8 cellular contexts compared by ENCODE assay signal in genomic region chr4:6710282-6710681, GRCh38. TPM values are rescaled to one million over a fixed set of nuclear protein-coding genes. Genes with fewer than 3 reads are reported as not detected.
A peak's percentile ranks its signal among the peaks of the same experiment; 100 is the strongest.
DNase-seq lines count a peak whose midpoint lies in the region; ATAC-seq and TF ChIP-seq lines count a peak whose summit lies in the region.

No MANE protein-coding gene starts in this region.

- H3K27me3 Mint-ChIP-seq in MCF 10A (ENCODE audit: insufficient read depth, unreplicated experiment): no peaks in the 10 kb centered on the region

- peak; percentile 13 for ATAC-seq in HG03066 (IDR thresholded peaks at IDR 0.05; ENCODE audit: low read depth, unreplicated experiment)
- peak; percentile 2 for ATAC-seq in mucosa of descending colon
- no peak for ATAC-seq in HG02623 (IDR thresholded peaks at IDR 0.05; ENCODE audit: unreplicated experiment)

- no peaks in the 10 kb centered on the region for H3K36me3 ChIP-seq in BJ (ENCODE audit: control insufficient read depth, insufficient read depth, low read length)
- H3K36me3 ChIP-seq in mucosa of descending colon (ENCODE audit: low read depth): no peaks in the 10 kb centered on the region

- CTCF ChIA-PET in BJ (lab: Yijun Ruan, JAX): interaction anchor here (0.6 to 2.1 kb wide), 3 partner anchors 10 to 352 kb away, joined by 3 to 7 read pairs (median 3); no protein-coding TSS in a partner anchor
- CTCF ChIA-PET in MCF 10A (lab: Yijun Ruan, JAX): interaction anchor here (0.6 to 1.5 kb wide), 3 partner anchors 9 to 52 kb away, joined by 3 to 4 read pairs (median 3); no protein-coding TSS in a partner anchor

- H3K4me3 ChIP-seq in BJ (ENCODE audit: low read depth, low read length) (peak overlapping the region; percentile 81), mucosa of descending colon (no peak overlapping the region)

- intact Hi-C loops in MCF 10A (cut with micrococcal nuclease) (no loop called here), mucosa of descending colon (cut with DNase I, micrococcal nuclease) (no loop called here)

- BruUV-seq in MCF 10A (replicated peaks; lab: Mats Ljungman, UMichigan): TSS peak; percentile 62

- H3K4me3 Mint-ChIP-seq in MCF 10A (ENCODE audit: unreplicated experiment): peak overlapping the region; percentile 98

- H3K27me3 ChIP-seq in BJ (ENCODE audit: control insufficient read depth, insufficient read depth, low read length): no peaks in the 10 kb centered on the region

- no peaks in the 10 kb centered on the region for H3K9me3 ChIP-seq in mucosa of descending colon

- peaks cover 36% of the 10 kb centered on the region for H3K36me3 Mint-ChIP-seq in MCF 10A (ENCODE audit: insufficient read depth, unreplicated experiment)

- no peaks in the 10 kb centered on the region for H3K9me3 Mint-ChIP-seq in MCF 10A (ENCODE audit: unreplicated experiment)

- peaks cover 38% of the 10 kb centered on the region for H3K4me1 Mint-ChIP-seq in MCF 10A (ENCODE audit: insufficient read depth, unreplicated experiment)

- POLR2A ChIA-PET in BJ (lab: Charles Lee): interaction anchor here (0.6 kb wide), 1 partner anchor 42 kb away, joined by 9 read pairs; no protein-coding TSS in a partner anchor
- POLR2A ChIA-PET in MCF 10A (lab: Yijun Ruan, JAX): interaction anchor here (0.7 to 8.0 kb wide), 20 partner anchors 7 to 277 kb away, joined by 3 to 101 read pairs (median 4); partner anchors contain the start of genes BLOC1S4, MRFAP1 and S100P

- peak overlapping the region; percentile 98 for H3K27ac Mint-ChIP-seq in MCF 10A (ENCODE audit: low read depth, unreplicated experiment)

- no peak for DNase-seq in BJ (ENCODE audit: low read depth)
- DNase-seq in MCF 10A (ENCODE audit: unreplicated experiment): no peak
- no peak for DNase-seq in mucosa of descending colon
- no peak for DNase-seq in pons (ENCODE audit: low spot score)
- DNase-seq in NCI-H1417 (lab: John Stamatoyannopoulos, UW): no peak
- no peak for DNase-seq in HK-2 (ENCODE audit: unreplicated experiment)

- peaks cover 19% of the 10 kb centered on the region for H3K4me1 ChIP-seq in mucosa of descending colon (ENCODE audit: low read depth)

- TF ChIP-seq CTCF in BJ (IDR thresholded peaks at IDR 0.05; ENCODE audit: insufficient read depth, low read depth, low read length): no peak
- TF ChIP-seq CTCF in MCF 10A (IDR thresholded peaks at IDR 0.05; ENCODE audit: unreplicated experiment): no peak
- no peak for TF ChIP-seq CTCF in mucosa of descending colon (IDR thresholded peaks at IDR 0.05)

RNA-seq across cellular contexts. Expression of gene MRFAP1L1, which starts 0.6 kb away (rescaled TPM):
- 35.5 and 54.1 TPM in 2 replicates for polyA plus RNA-seq in BJ (2011; rRNA removed)
- 10.0 and 14.4 TPM in 2 replicates for polyA minus RNA-seq in BJ (2011; rRNA and poly(A)+ RNA removed)
- total RNA-seq in MCF 10A (2022) (42.5 and 63.2 TPM in 2 replicates), mucosa of descending colon (10 to 100 TPM; 24.2 to 49.0 (median 31.2) TPM)

RNA-seq across cellular contexts. Expression of gene BLOC1S4, which starts 5.7 kb away (rescaled TPM):
- 10.4 and 12.6 TPM in 2 replicates for polyA plus RNA-seq in BJ (2011; rRNA removed)
- polyA minus RNA-seq in BJ (2011; rRNA and poly(A)+ RNA removed): 4.6 and 5.0 TPM in 2 replicates
- total RNA-seq in MCF 10A (2022) (10.6 and 13.0 TPM in 2 replicates), mucosa of descending colon (10 to 100 TPM; 11.8 to 12.8 (median 11.8) TPM)

RNA-seq across cellular contexts. Expression of gene S100P, which starts 16.6 kb away (rescaled TPM):
- 0.06 and 0.07 TPM in 2 replicates for polyA plus RNA-seq in BJ (2011; rRNA removed)
- polyA minus RNA-seq in BJ (2011; rRNA and poly(A)+ RNA removed): not detected in 2 replicates
- total RNA-seq in MCF 10A (2022): 55.6 and 97.6 TPM in 2 replicates
- 100 to 1,000 TPM in 1 of 3 donors, 10 to 100 TPM in 2; 15.7 to 189 (median 70.4) TPM for total RNA-seq in mucosa of descending colon
